Comparison of ENCODE assay signal across 16 cellular contexts in the genomic region with DNA sequence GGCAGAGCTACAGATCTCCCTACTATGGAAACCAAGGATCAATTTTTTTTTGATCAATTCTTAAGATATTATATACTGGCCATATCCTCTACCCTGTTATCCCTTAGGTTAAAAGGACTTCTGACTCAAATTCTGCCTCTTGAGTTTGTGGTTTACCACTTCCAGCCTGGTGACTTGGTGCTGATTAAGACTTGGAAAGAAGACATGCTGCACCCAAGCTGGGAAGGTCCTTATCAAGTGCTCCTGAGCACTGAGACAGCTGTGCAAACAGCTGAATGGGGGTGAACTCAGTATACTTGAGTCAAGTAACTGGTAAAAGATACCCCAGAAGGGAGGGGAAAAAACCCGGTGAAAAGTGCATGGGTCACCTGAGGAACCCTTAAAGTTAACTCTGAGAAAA. TPM values are rescaled to one million over a fixed set of nuclear protein-coding genes. Genes with fewer than 3 reads are reported as not detected.
DNase-seq lines count a peak whose midpoint lies in the region; ATAC-seq and TF ChIP-seq lines count a peak whose summit lies in the region.
"Had no signal": no experiment of that assay in that cellular context is flagged by ENCODE, and none has a peak within 500 bp of the region (broad histone marks: within the 10 kb centered on the region; RNA-seq: fewer than 3 reads in every experiment).

No MANE protein-coding gene starts in this region.

- TF ChIP-seq CTCF in NB4 (IDR thresholded peaks at IDR 0.05; ENCODE audit: low read depth, low read length) (no peak), body of pancreas (IDR thresholded peaks at IDR 0.05) (peak in 1 of 7 experiments; percentile 9), WTC11 (IDR thresholded peaks at IDR 0.05) (no peak), SK-N-SH (IDR thresholded peaks at IDR 0.05) (no peak)

- POLR2A ChIA-PET in WTC11 (lab: Charles Lee): no interaction called here
- POLR2A ChIA-PET in SK-N-SH (lab: Yijun Ruan, JAX): no interaction called here

- no peaks in the 10 kb centered on the region for H3K36me3 Mint-ChIP-seq in WTC11

- no peak for TF ChIP-seq EP300 in SK-N-SH (IDR thresholded peaks at IDR 0.05; ENCODE audit: borderline replicate concordance in 1 of 2, low read depth in 1 of 2, low read length in 1 of 2)

- H2AFZ ChIP-seq in SK-N-SH (ENCODE audit: low read depth): no peak overlapping the region

- H3K4me3 ChIP-seq in NB4 (ENCODE audit: low read depth, low read length) (no peak overlapping the region), body of pancreas (no peak overlapping the region), SK-N-SH (ENCODE audit: low read depth in 2 of 2, low read length in 1 of 2) (no peak overlapping the region)
- H3K4me3 ChIP-seq: heart right ventricle, spleen, suprapubic skin had no signal

- no peaks in the 10 kb centered on the region for H3K4me1 Mint-ChIP-seq in WTC11

- peaks cover 16% of the 10 kb centered on the region for H3K27me3 Mint-ChIP-seq in WTC11 (ENCODE audit: low read depth)

- H3F3A ChIP-seq in SK-N-SH (replicated peaks; ENCODE audit: insufficient read depth): no peaks in the 10 kb centered on the region

- H3K4me3 Mint-ChIP-seq in WTC11: no peak overlapping the region

- H3K9me2 ChIP-seq in SK-N-SH: no peaks in the 10 kb centered on the region

- H3K27ac Mint-ChIP-seq in WTC11: no peak overlapping the region

- DNase-seq in activated CD4-positive, CD25-positive, alpha-beta regulatory T cell treated with anti-CD3 and anti-CD28 coated beads, Interleukin-2, amount 50 U/mL, for 72 hours: no peak
- DNase-seq in NB4 (ENCODE audit: low read depth): peak; percentile 19
- peak; percentile 79 to 95 (median 90) for DNase-seq in body of pancreas
- DNase-seq in stimulated activated CD4-positive, alpha-beta T cell treated with anti-CD3 and anti-CD28 coated beads, Interleukin-2, amount 100 ng/mL, for 48 hours: peak; percentile 14 to 21
- DNase-seq in WTC11 (ENCODE audit: low spot score): no peak
- DNase-seq in SK-N-SH: no peak
- DNase-seq: 8988T, cerebellar nuclear complex, heart right ventricle, IMR-90, RPMI8226, spleen had no signal

- H4K20me1 ChIP-seq in SK-N-SH (ENCODE audit: insufficient read depth): no peaks in the 10 kb centered on the region

- H3K27ac ChIP-seq in body of pancreas (peak overlapping the region; percentile 58 to 75 (median 70)), SK-N-SH (ENCODE audit: low read depth in 2 of 2, low read length in 1 of 2) (no peak overlapping the region)
- H3K27ac ChIP-seq: heart right ventricle, spleen, suprapubic skin had no signal

- peaks cover 46% of the 10 kb centered on the region for H3K4me1 ChIP-seq in body of pancreas
- H3K4me1 ChIP-seq in SK-N-SH (ENCODE audit: control insufficient read depth in 1 of 2, insufficient read depth in 2 of 2, low read depth in 1 of 2, low read length in 1 of 2): no peaks in the 10 kb centered on the region
- H3K4me1 ChIP-seq: heart right ventricle, spleen, suprapubic skin had no signal

- no peaks in the 10 kb centered on the region for H3K27me3 ChIP-seq in body of pancreas
- no peaks in the 10 kb centered on the region for H3K27me3 ChIP-seq in SK-N-SH (ENCODE audit: insufficient read depth)
- H3K27me3 ChIP-seq: heart right ventricle, spleen, suprapubic skin had no signal

- ATAC-seq in activated CD4-positive, CD25-positive, alpha-beta regulatory T cell treated with anti-CD3 and anti-CD28 coated beads, Interleukin-2, amount 50 U/mL, for 24 hours: peak; percentile 25 to 45
- ATAC-seq in body of pancreas (peak; percentile 89), GM21825 (IDR thresholded peaks at IDR 0.05; ENCODE audit: unreplicated experiment) (no peak), WTC11 (no peak)

- H3K9me3 ChIP-seq in body of pancreas (no peaks in the 10 kb centered on the region), SK-N-SH (no peaks in the 10 kb centered on the region)
- H3K9me3 ChIP-seq: suprapubic skin had no signal

- WGBS in body of pancreas, 2 donors: 21 to 36% methylated on average over 1 of the region's 1 CpG
- WGBS in SK-N-SH (ENCODE audit: low lambda C conversion rate): 33% methylated on average over 1 of the region's 1 CpG

- H3K4me2 ChIP-seq in SK-N-SH: no peak overlapping the region

- H3K79me2 ChIP-seq in SK-N-SH (ENCODE audit: insufficient read depth): no peaks in the 10 kb centered on the region

- intact Hi-C loops in body of pancreas (cut with DNase I): no loop called here

- TF ChIP-seq POLR2A in NB4 (IDR thresholded peaks at IDR 0.05; ENCODE audit: extremely low read depth, insufficient read length) (no peak), body of pancreas (IDR thresholded peaks at IDR 0.05) (no peak)

- TF ChIP-seq RAD21 in SK-N-SH (IDR thresholded peaks at IDR 0.05; ENCODE audit: low read length): no peak

- CTCF ChIA-PET in WTC11 (lab: Charles Lee) (interaction anchor here (1.3 to 1.5 kb wide), 2 partner anchors 27 kb away, joined by 4 read pairs; no protein-coding TSS in a partner anchor), SK-N-SH (lab: Yijun Ruan, JAX) (interaction anchor here (0.6 to 2.1 kb wide), 3 partner anchors 27 to 365 kb away, joined by 3 to 8 read pairs (median 3); no protein-coding TSS in a partner anchor)

- H3K9ac ChIP-seq in SK-N-SH: no peak overlapping the region

- no peaks in the 10 kb centered on the region for H3K36me3 ChIP-seq in body of pancreas (replicated peaks in 1 of 2; ENCODE audit: insufficient read depth in 1 of 2, low read depth in 2 of 2)
- no peaks in the 10 kb centered on the region for H3K36me3 ChIP-seq in SK-N-SH (replicated peaks in 1 of 2; ENCODE audit: control insufficient read depth in 1 of 2, insufficient read depth in 2 of 2, low read length in 1 of 2)
- H3K36me3 ChIP-seq: heart right ventricle, spleen, suprapubic skin had no signal

- peaks cover 13% of the 10 kb centered on the region for H3K9me3 Mint-ChIP-seq in WTC11

TF ChIP-seq in WTC11, 78 proteins besides CTCF, POLR2A, EP300 and RAD21 (continues in another document):
- TF ChIP-seq, protein P1, sequence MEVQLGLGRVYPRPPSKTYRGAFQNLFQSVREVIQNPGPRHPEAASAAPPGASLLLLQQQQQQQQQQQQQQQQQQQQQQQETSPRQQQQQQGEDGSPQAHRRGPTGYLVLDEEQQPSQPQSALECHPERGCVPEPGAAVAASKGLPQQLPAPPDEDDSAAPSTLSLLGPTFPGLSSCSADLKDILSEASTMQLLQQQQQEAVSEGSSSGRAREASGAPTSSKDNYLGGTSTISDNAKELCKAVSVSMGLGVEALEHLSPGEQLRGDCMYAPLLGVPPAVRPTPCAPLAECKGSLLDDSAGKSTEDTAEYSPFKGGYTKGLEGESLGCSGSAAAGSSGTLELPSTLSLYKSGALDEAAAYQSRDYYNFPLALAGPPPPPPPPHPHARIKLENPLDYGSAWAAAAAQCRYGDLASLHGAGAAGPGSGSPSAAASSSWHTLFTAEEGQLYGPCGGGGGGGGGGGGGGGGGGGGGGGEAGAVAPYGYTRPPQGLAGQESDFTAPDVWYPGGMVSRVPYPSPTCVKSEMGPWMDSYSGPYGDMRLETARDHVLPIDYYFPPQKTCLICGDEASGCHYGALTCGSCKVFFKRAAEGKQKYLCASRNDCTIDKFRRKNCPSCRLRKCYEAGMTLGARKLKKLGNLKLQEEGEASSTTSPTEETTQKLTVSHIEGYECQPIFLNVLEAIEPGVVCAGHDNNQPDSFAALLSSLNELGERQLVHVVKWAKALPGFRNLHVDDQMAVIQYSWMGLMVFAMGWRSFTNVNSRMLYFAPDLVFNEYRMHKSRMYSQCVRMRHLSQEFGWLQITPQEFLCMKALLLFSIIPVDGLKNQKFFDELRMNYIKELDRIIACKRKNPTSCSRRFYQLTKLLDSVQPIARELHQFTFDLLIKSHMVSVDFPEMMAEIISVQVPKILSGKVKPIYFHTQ (CRISPR knock-in tag; IDR thresholded peaks at IDR 0.05): no peak
- no peak for TF ChIP-seq NR1H2 (CRISPR knock-in tag; IDR thresholded peaks at IDR 0.05)
- TF ChIP-seq ZNF396 (CRISPR knock-in tag; IDR thresholded peaks at IDR 0.05; ENCODE audit: borderline replicate concordance): no peak
- TF ChIP-seq ESRRA (CRISPR knock-in tag; IDR thresholded peaks at IDR 0.05; ENCODE audit: borderline replicate concordance): no peak
- no peak for TF ChIP-seq SP1 (CRISPR knock-in tag; conservative IDR thresholded peaks at IDR 0.05)

TF ChIP-seq in SK-N-SH, 30 proteins besides CTCF, POLR2A, EP300 and RAD21:
- TF ChIP-seq FOXM1 (IDR thresholded peaks at IDR 0.05; ENCODE audit: low read depth) (no peak), SIN3A (IDR thresholded peaks at IDR 0.05; ENCODE audit: borderline replicate concordance, low read depth, low read length) (no peak), RFX5 (IDR thresholded peaks at IDR 0.05; ENCODE audit: low read length) (no peak)

RNA-seq across cellular contexts. Expression of a gene that starts 20.5 kb away (rescaled TPM):
- 1 to 10 TPM in 1 of 2 donors, not detected in 1; 2.6 TPM for total RNA-seq in body of pancreas
- total RNA-seq in WTC11 (2021): not detected in 3 replicates
- not detected in 2 replicates for polyA plus RNA-seq in SK-N-SH (2012; rRNA removed)
- not detected in 2 replicates for polyA plus RNA-seq in SK-N-SH (2012; cell fraction: cytosol; rRNA removed)
- not detected in 2 replicates for polyA plus RNA-seq in SK-N-SH (2012; cell fraction: nucleus; rRNA removed)
- total RNA-seq: activated CD8-positive, alpha-beta memory T cell treated with anti-CD3 and anti-CD28 coated beads for 36 hours; heart right ventricle; IMR-90; spleen had no signal
- polyA plus RNA-seq: heart right ventricle, IMR-90, spleen had no signal

RNA-seq across cellular contexts. Expression of a gene that starts 43.2 kb away (rescaled TPM):
- total RNA-seq in body of pancreas (10 to 100 TPM; 88.2 to 99.2 TPM), WTC11 (2021) (66.0 to 70.3 TPM (median 69.8 TPM) in 3 replicates)
- 167 and 196 TPM in 2 replicates for polyA plus RNA-seq in SK-N-SH (2012; rRNA removed)
- polyA plus RNA-seq in SK-N-SH (2012; cell fraction: cytosol; rRNA removed): 125 and 153 TPM in 2 replicates
- 133 and 177 TPM in 2 replicates for polyA plus RNA-seq in SK-N-SH (2012; cell fraction: nucleus; rRNA removed)
- total RNA-seq: activated CD8-positive, alpha-beta memory T cell treated with anti-CD3 and anti-CD28 coated beads for 36 hours had no signal

Comparison
In these comparisons a context has a peak if more than half of its experiments do, and no peak if none do; other contexts are left out.
1. ATAC-seq: peak in activated CD4-positive, CD25-positive, alpha-beta regulatory T cell treated with anti-CD3 and anti-CD28 coated beads, Interleukin-2, amount 50 U/mL, for 24 hours (2 of 2) and body of pancreas (single experiment); none in GM21825 (single experiment) and WTC11 (single experiment).
2. DNase-seq: peak in NB4 (single experiment), body of pancreas (4 of 4) and stimulated activated CD4-positive, alpha-beta T cell treated with anti-CD3 and anti-CD28 coated beads, Interleukin-2, amount 100 ng/mL, for 48 hours (2 of 2); none in activated CD4-positive, CD25-positive, alpha-beta regulatory T cell treated with anti-CD3 and anti-CD28 coated beads, Interleukin-2, amount 50 U/mL, for 72 hours (single experiment), WTC11 (single experiment) and SK-N-SH (single experiment).
3. H3K27ac ChIP-seq: peak in body of pancreas (4 of 4); none in SK-N-SH (0 of 2).